ENCODE assay signal across 1 cellular context in genomic region chr1:36149237-36149972, GRCh38.
TF ChIP-seq lines count a peak whose summit lies in the region.

Gene TRAPPC3 (minus strand): TSS chr1:36149486. CDS start chr1:36149378, 108 bp downstream.

TF ChIP-seq in GM12878, 131 proteins besides CTCF, POLR2A, EP300 and RAD21 (continued from another document):
- TF ChIP-seq NKRF (conservative IDR thresholded peaks at IDR 0.05) = 0 out of 2 replicates have a peak, but pooled peaks have one; percentile 58
